28 cellular contexts compared by ENCODE assay signal in the genomic region with DNA sequence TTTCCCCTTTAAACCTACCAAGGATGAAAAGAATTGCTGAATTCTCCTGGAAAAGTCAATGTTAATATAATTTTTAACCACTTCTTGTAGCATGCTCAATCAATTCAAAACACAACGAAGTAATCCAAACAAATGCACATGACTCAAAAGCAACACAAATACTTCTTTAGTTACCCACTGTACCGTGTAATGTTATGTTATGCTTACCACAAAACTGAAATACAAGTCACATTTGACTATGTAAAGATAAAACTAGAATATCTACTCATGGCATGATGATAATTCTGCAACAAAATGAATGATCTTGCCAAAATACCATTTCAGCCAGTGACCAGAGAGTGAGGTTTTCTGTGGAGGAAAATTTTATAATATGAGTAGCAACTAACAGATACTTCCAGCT.
DNase-seq lines count a peak whose midpoint lies in the region; ATAC-seq and TF ChIP-seq lines count a peak whose summit lies in the region.
"Had no signal": no experiment of that assay in that cellular context is flagged by ENCODE, and none has a peak within 500 bp of the region (broad histone marks: within the 10 kb centered on the region; RNA-seq: fewer than 3 reads in every experiment).

No MANE protein-coding gene starts in this region.

- in situ Hi-C loops in astrocyte of the spinal cord (cut with HindIII; ENCODE audit: low sequenced_read_pairs), result no loop called here

- TF ChIP-seq CTCF in AG04450 (IDR thresholded peaks at IDR 0.05; ENCODE audit: low read depth, low read length) (no peak), astrocyte of the spinal cord (IDR thresholded peaks at IDR 0.05; ENCODE audit: low read depth, low read length) (no peak)

- no peak overlapping the region for H3K27ac ChIP-seq in AG04450 (ENCODE audit: low read depth, low read length)
- H3K27ac ChIP-seq: BLaER1 treated with 17β-estradiol and CSF1 and Interleukin-3, amounts not matched to agents 10 nM and 100 nM; SJCRH30 had no signal

- POLR2A ChIA-PET in AG04450 (lab: Yijun Ruan, JAX), result no interaction called here

- no peaks in the 10 kb centered on the region for H3K27me3 ChIP-seq in AG04450 (ENCODE audit: control insufficient read depth, insufficient read depth, low read length)
- H3K27me3 ChIP-seq: BLaER1 treated with 17β-estradiol and CSF1 and Interleukin-3, amounts not matched to agents 10 nM and 100 nM; SJCRH30 had no signal

- no peaks in the 10 kb centered on the region for H3K9me3 ChIP-seq in AG04450 (ENCODE audit: control insufficient read depth, insufficient read depth, low read length)
- H3K9me3 ChIP-seq: BLaER1 treated with 17β-estradiol and CSF1 and Interleukin-3, amounts not matched to agents 10 nM and 100 nM; SJCRH30 had no signal

- DNase-seq in AG04450 (ENCODE audit: low read depth, low spot score) (peak; percentile 33), NCI-H526 (lab: John Stamatoyannopoulos, UW) (peak; percentile 60 to 65), astrocyte of the spinal cord (ENCODE audit: low read depth, low spot score) (peak; percentile 18), kidney glomerular epithelial cell (lab: John Stamatoyannopoulos, UW) (peak; percentile 10)
- no peak for DNase-seq in stimulated activated naive CD4-positive, alpha-beta T cell treated with Interleukin-2 at 50 U/mL for 16 hours (lab: John Stamatoyannopoulos, UW)
- DNase-seq: AML-193; CD4-positive, alpha-beta memory T cell; COR-L47; DMS79; EL; GF-D8; Karpas-422; NCI-H1092 treated with DMSO at 0.1 percent for 48 hours; NCI-H1436; NCI-H187; NCI-H2081 treated with DMSO at 0.1 percent for 48 hours; NCI-H2171; NCI-H345; NCI-H510A treated with DMSO at 0.1 percent for 48 hours; NCI-H82; NK-92 treated with Interleukin-12 subunit alpha and Interleukin-12 subunit beta, amount 100 ng/mL, for 24 hours; PC-3; SJCRH30 had no signal

- CTCF ChIA-PET in AG04450 (lab: Charles Lee), result no interaction called here

- ATAC-seq in GM19324 (IDR thresholded peaks at IDR 0.05; ENCODE audit: low FRiP score, unreplicated experiment) (no peak), HG03108 (IDR thresholded peaks at IDR 0.05; ENCODE audit: unreplicated experiment) (no peak)
- ATAC-seq: PC-3, Right ventricle myocardium inferior, SK-N-SH treated with all-trans-retinoic acid at 6 μM for 48 hours had no signal

- H3K4me3 ChIP-seq in AG04450 (ENCODE audit: low read depth, low read length) (no peak overlapping the region), astrocyte of the spinal cord (ENCODE audit: low read depth, low read length) (no peak overlapping the region)
- H3K4me3 ChIP-seq: BLaER1 treated with 17β-estradiol and CSF1 and Interleukin-3, amounts not matched to agents 10 nM and 100 nM; SJCRH30 had no signal
